ENCODE assay signal across 8 cellular contexts in genomic region chr21:36699546-36700294, GRCh38. TPM values are rescaled to one million over a fixed set of nuclear protein-coding genes. Genes with fewer than 3 reads are reported as not detected.
DNase-seq lines count a peak whose midpoint lies in the region; ATAC-seq and TF ChIP-seq lines count a peak whose summit lies in the region.

No MANE protein-coding gene starts in this region.

- no peaks in the 10 kb centered on the region for H3K9me3 Mint-ChIP-seq in CD4-positive, alpha-beta memory T cell

- peaks cover 47 to 56% of the 10 kb centered on the region in 2 donors for H3K27me3 Mint-ChIP-seq in CD4-positive, alpha-beta memory T cell

- H2AFZ ChIP-seq in neuron (ENCODE audit: low read depth, low read length), result peak overlapping the region; percentile 69

- H3K9ac ChIP-seq in HUES48 (ENCODE audit: low read depth, low read length), result no peak overlapping the region

- H3K36me3 ChIP-seq in CD4-positive, alpha-beta memory T cell (ENCODE audit: insufficient read depth, low read length), result no peaks in the 10 kb centered on the region
- H3K36me3 ChIP-seq in HUES48 (ENCODE audit: control insufficient read depth, insufficient read depth, low read length) (no peaks in the 10 kb centered on the region), breast epithelium (no peaks in the 10 kb centered on the region), neuron (ENCODE audit: insufficient read depth, low read length) (no peaks in the 10 kb centered on the region)

- no peak for DNase-seq in CD4-positive, alpha-beta memory T cell
- DNase-seq in breast epithelium (ENCODE audit: low spot score in 2 of 2), result no peak
- DNase-seq in NCI-H345 treated with DMSO at 0.1 percent for 48 hours (lab: John Stamatoyannopoulos, UW; ENCODE audit: unreplicated experiment), result no peak
- no peak for DNase-seq in HPDE6-E6E7 (ENCODE audit: extremely low spot score)

- H3K4me1 ChIP-seq in CD4-positive, alpha-beta memory T cell (ENCODE audit: insufficient read depth, low read length), result peaks cover 14% of the 10 kb centered on the region
- peaks cover 25% of the 10 kb centered on the region; the same call in 1 of the 2 replicates for H3K4me1 ChIP-seq in HUES48 (ENCODE audit: control insufficient read depth, insufficient read depth, low read length)
- peaks cover 3 to 25% of the 10 kb centered on the region in 2 donors for H3K4me1 ChIP-seq in breast epithelium
- H3K4me1 ChIP-seq in neuron (ENCODE audit: insufficient read depth, low read length), result peaks cover 30% of the 10 kb centered on the region

- peaks cover 9 to 25% (median 12%) of the 10 kb centered on the region in 4 donors for H3K4me1 Mint-ChIP-seq in CD4-positive, alpha-beta memory T cell

- no peaks in the 10 kb centered on the region for H3K9me3 ChIP-seq in CD4-positive, alpha-beta memory T cell (ENCODE audit: control insufficient read depth in 1 of 2, low read length in 2 of 2)
- H3K9me3 ChIP-seq in HUES48 (ENCODE audit: control insufficient read depth, insufficient read depth, low read length) (no peaks in the 10 kb centered on the region), breast epithelium (no peaks in the 10 kb centered on the region), neuron (ENCODE audit: low read length) (no peaks in the 10 kb centered on the region)

- intact Hi-C loops in CD4-positive, alpha-beta memory T cell (cut with micrococcal nuclease), result no loop called here
- intact Hi-C loops in breast epithelium (cut with DNase I; ENCODE audit: low total_unique reads), result no loop called here

- POLR2A ChIA-PET in CD4-positive, alpha-beta memory T cell (lab: Charles Lee; ENCODE audit: partially characterized antibody), result no interaction called here

- no peak for TF ChIP-seq POLR2A in breast epithelium (IDR thresholded peaks at IDR 0.05)

- CTCF ChIA-PET in CD4-positive, alpha-beta memory T cell (lab: Charles Lee; ENCODE audit: partially characterized antibody), result no interaction called here

- ATAC-seq in HG03039 (IDR thresholded peaks at IDR 0.05; ENCODE audit: unreplicated experiment), result no peak
- no peak for ATAC-seq in HG02610 (IDR thresholded peaks at IDR 0.05; ENCODE audit: unreplicated experiment)

- H3K36me3 Mint-ChIP-seq in CD4-positive, alpha-beta memory T cell, result no peaks in the 10 kb centered on the region

- H3K4me3 Mint-ChIP-seq in CD4-positive, alpha-beta memory T cell, result peak overlapping the region in 7 of 8 donors; percentile 45 to 74 (median 61)

- H3K27ac Mint-ChIP-seq in CD4-positive, alpha-beta memory T cell, result no peak overlapping the region

- H3K4me3 ChIP-seq in CD4-positive, alpha-beta memory T cell (ENCODE audit: low read length in 2 of 2), result no peak overlapping the region
- peak overlapping the region; percentile 50 for H3K4me3 ChIP-seq in HUES48 (ENCODE audit: low read depth, low read length)
- peak overlapping the region; percentile 36 to 72 (median 43) for H3K4me3 ChIP-seq in breast epithelium
- H3K4me3 ChIP-seq in neuron (ENCODE audit: low read length), result peak overlapping the region; percentile 19

- no peak overlapping the region for H3K27ac ChIP-seq in CD4-positive, alpha-beta memory T cell (ENCODE audit: low read depth, low read length)
- H3K27ac ChIP-seq in HUES48 (ENCODE audit: low read depth, low read length), result no peak overlapping the region
- H3K27ac ChIP-seq in breast epithelium, result no peak overlapping the region

- H3K27me3 ChIP-seq in CD4-positive, alpha-beta memory T cell (ENCODE audit: insufficient read depth, low read length), result peaks cover 32% of the 10 kb centered on the region
- H3K27me3 ChIP-seq in HUES48 (ENCODE audit: control insufficient read depth, insufficient read depth, low read length) (peaks cover 99% of the 10 kb centered on the region), breast epithelium (peaks cover 19 to 100% of the 10 kb centered on the region in 2 donors), neuron (ENCODE audit: insufficient read depth, low read length) (peaks cover 99% of the 10 kb centered on the region)

- TF ChIP-seq CTCF in breast epithelium (IDR thresholded peaks at IDR 0.05), result no peak

RNA-seq across cellular contexts. Expression of gene SIM2, which starts 0.8 kb away (rescaled TPM):
- not detected for total RNA-seq in CD4-positive, alpha-beta memory T cell
- under 1 TPM; 0.05 to 0.07 TPM for polyA plus RNA-seq in CD4-positive, alpha-beta memory T cell
- total RNA-seq in breast epithelium, result under 1 TPM; 0.15 to 0.33 (median 0.32) TPM

Comparison
In these comparisons a context has a peak if more than half of its experiments do, and no peak if none do; other contexts are left out.
1. H3K4me3 ChIP-seq: peak in HUES48 (single experiment), breast epithelium (3 of 3) and neuron (single experiment); none in CD4-positive, alpha-beta memory T cell (0 of 2).